8 cellular contexts compared by ENCODE assay signal in the genomic region with DNA sequence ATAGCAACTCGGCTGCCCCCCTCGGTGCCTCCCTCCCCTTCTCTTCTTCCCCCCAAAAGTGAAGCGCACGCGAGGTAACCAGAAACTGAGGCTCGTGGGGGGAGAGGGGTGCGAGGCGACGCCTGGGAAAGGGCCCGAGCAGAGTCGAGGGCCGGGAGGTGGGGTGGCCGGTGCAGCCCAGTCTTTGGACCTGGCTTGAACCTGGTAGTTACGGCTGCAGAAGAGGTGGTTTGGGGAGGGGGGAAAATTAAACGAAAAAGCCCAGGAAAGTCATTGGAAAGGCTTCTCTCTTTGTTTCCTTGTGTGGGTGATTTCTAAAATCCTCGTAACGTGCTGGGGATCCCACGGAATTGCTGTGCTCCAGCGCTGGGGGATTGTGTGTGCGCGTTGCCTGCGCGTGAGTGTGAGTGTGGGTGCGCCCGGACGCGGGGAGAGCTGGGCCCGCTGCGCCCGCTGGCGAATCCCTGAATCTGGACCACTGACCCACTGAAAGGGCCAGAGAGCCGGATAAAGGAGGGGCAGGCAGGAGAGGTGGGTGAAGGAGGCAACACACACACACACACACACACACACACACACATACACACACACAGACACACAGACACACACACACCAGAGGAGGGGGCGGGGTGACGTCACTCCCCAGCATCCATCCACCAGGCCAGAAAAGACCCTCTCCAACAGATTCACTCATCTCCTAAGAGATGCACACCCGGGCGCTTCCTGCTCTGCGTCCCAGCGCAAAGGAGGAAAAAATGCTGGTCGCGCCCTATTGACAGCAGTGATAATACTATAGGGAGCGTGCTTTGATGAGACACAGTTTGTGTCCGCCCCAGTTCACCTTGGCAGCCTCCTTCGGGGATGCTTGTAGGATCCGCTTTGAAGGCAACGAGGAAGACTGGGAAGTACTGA.
A peak's percentile ranks its signal among the peaks of the same experiment; 100 is the strongest.
DNase-seq lines count a peak whose midpoint lies in the region; ATAC-seq and TF ChIP-seq lines count a peak whose summit lies in the region.

No MANE protein-coding gene starts in this region.

- H3K9me3 Mint-ChIP-seq in activated T-cell treated with anti-CD3 and anti-CD28 coated beads, Interleukin-2, amount 50 U/mL, for 24 hours = no peaks in the 10 kb centered on the region
- no peaks in the 10 kb centered on the region for H3K9me3 Mint-ChIP-seq in mesothelial cell of epicardium

- peak overlapping the region; percentile 43 for H3K4me3 Mint-ChIP-seq in activated T-cell treated with anti-CD3 and anti-CD28 coated beads, Interleukin-2, amount 50 U/mL, for 24 hours
- H3K4me3 Mint-ChIP-seq in mesothelial cell of epicardium = peak overlapping the region; percentile 78

- DNase-seq in activated T-cell treated with anti-CD3 and anti-CD28 coated beads, Interleukin-2, amount 50 U/mL, for 24 hours = no peak
- DNase-seq in activated T-cell treated with anti-CD3 and anti-CD28 coated beads for 4 hours (no peak), mesothelial cell of epicardium (ENCODE audit: low spot score in 2 of 2, unreplicated experiment in 2 of 2) (peak in 1 of 2 experiments; percentile 39), upper lobe of right lung (no peak), midbrain (lab: John Stamatoyannopoulos, UW) (no peak)
- DNase-seq in effector CD4-positive, alpha-beta T cell = no peak

- TF ChIP-seq CTCF in mesothelial cell of epicardium (IDR thresholded peaks at IDR 0.05; ENCODE audit: unreplicated experiment) (no peak), upper lobe of right lung (IDR thresholded peaks at IDR 0.05) (no peak)

- H3K9me3 ChIP-seq in duodenal mucosa (ENCODE audit: control insufficient read depth in 1 of 2, low read length in 2 of 2) = no peaks in the 10 kb centered on the region
- H3K9me3 ChIP-seq in upper lobe of right lung = no peaks in the 10 kb centered on the region

- no peaks in the 10 kb centered on the region for H3K36me3 Mint-ChIP-seq in activated T-cell treated with anti-CD3 and anti-CD28 coated beads, Interleukin-2, amount 50 U/mL, for 24 hours (ENCODE audit: low read depth)
- H3K36me3 Mint-ChIP-seq in mesothelial cell of epicardium = no peaks in the 10 kb centered on the region

- H3K27ac ChIP-seq in duodenal mucosa (ENCODE audit: low read depth, low read length) = no peak overlapping the region
- peak overlapping the region; percentile 30 for H3K27ac ChIP-seq in upper lobe of right lung

- peaks cover 15 to 46% of the 10 kb centered on the region in 2 donors for H3K27me3 ChIP-seq in duodenal mucosa (ENCODE audit: control insufficient read depth in 1 of 2, insufficient read depth in 2 of 2, low read length in 2 of 2)
- H3K27me3 ChIP-seq in upper lobe of right lung = peaks cover 15% of the 10 kb centered on the region

- H3K27me3 Mint-ChIP-seq in activated T-cell treated with anti-CD3 and anti-CD28 coated beads, Interleukin-2, amount 50 U/mL, for 24 hours = peaks cover 67% of the 10 kb centered on the region
- H3K27me3 Mint-ChIP-seq in mesothelial cell of epicardium (ENCODE audit: low read depth) = peaks cover 13% of the 10 kb centered on the region

- H3K9ac ChIP-seq in duodenal mucosa (ENCODE audit: low read depth in 1 of 2, low read length in 2 of 2) = no peak overlapping the region

- H3K4me1 Mint-ChIP-seq in activated T-cell treated with anti-CD3 and anti-CD28 coated beads, Interleukin-2, amount 50 U/mL, for 24 hours (ENCODE audit: low read depth) = peaks cover 10% of the 10 kb centered on the region
- peaks cover 59% of the 10 kb centered on the region for H3K4me1 Mint-ChIP-seq in mesothelial cell of epicardium

- H3K36me3 ChIP-seq in duodenal mucosa (ENCODE audit: control insufficient read depth in 1 of 2, insufficient read depth in 2 of 2, low read length in 2 of 2) = no peaks in the 10 kb centered on the region
- no peaks in the 10 kb centered on the region for H3K36me3 ChIP-seq in upper lobe of right lung

- peaks cover 0 to 13% of the 10 kb centered on the region in 2 donors for H3K4me1 ChIP-seq in duodenal mucosa (ENCODE audit: control insufficient read depth in 1 of 2, insufficient read depth in 2 of 2, low read length in 2 of 2)
- no peaks in the 10 kb centered on the region for H3K4me1 ChIP-seq in upper lobe of right lung

- intact Hi-C loops in upper lobe of right lung (cut with DNase I) = no loop called here

- H3K27ac Mint-ChIP-seq in activated T-cell treated with anti-CD3 and anti-CD28 coated beads, Interleukin-2, amount 50 U/mL, for 24 hours = no peak overlapping the region
- H3K27ac Mint-ChIP-seq in mesothelial cell of epicardium = peak overlapping the region; percentile 75

- H3K4me3 ChIP-seq in duodenal mucosa (ENCODE audit: low read depth in 1 of 2, low read length in 2 of 2) = peak overlapping the region; percentile 60 to 67
- H3K4me3 ChIP-seq in upper lobe of right lung = peak overlapping the region; percentile 56

- ATAC-seq in upper lobe of right lung = peak; percentile 23
- ATAC-seq in GM21360 (IDR thresholded peaks at IDR 0.05; ENCODE audit: unreplicated experiment) = no peak
